3 cellular contexts compared by ENCODE assay signal in the genomic region with DNA sequence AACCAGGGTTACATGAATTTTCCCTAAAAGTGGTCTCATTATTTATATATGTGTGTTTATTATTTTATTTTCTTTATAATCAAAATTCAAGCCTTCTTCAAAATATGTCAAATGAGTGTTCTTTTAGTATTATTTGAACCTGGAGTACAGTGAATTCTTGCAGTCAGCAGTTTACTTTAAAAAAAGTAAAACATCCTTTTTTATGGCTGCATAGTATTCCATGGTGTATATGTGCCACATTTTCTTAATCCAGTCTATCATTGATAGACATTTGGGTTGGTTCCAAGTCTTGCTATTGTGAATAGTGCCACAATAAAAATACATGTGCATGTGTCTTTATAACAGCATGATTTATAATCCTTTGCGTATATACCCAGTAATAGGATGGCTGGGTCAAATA.
DNase-seq lines count a peak whose midpoint lies in the region; ATAC-seq, FAIRE-seq and TF ChIP-seq lines count a peak whose summit lies in the region.
"Not testable (repeated sequence)": the region's sequence is repeated elsewhere in the genome, so short reads cannot be mapped to it uniquely, and the experiment has no call there.

No MANE protein-coding gene starts in this region.

- in situ Hi-C loops in K562 (cut with MboI): not testable (repeated sequence)

- POLR2A ChIA-PET in HEK293 (lab: Yijun Ruan, JAX); K562 (lab: Yijun Ruan, JAX): not testable (repeated sequence)

- DNase-seq in K562 (ENCODE audit: extremely low read depth in 1 of 4, low spot score in 3 of 4): not testable (repeated sequence)

- H3K4me2 ChIP-seq in K562 (ENCODE audit: insufficient read depth, low read length): not testable (repeated sequence)

- CTCF ChIA-PET in HEK293 (lab: Yijun Ruan, JAX); K562 (lab: Yijun Ruan, JAX; ENCODE audit: low intra/inter-chr PET ratio): not testable (repeated sequence)

- H3K9ac ChIP-seq in K562 (ENCODE audit: insufficient read depth in 1 of 2, low read depth in 2 of 2, low read length in 2 of 2): not testable (repeated sequence)

- TF ChIP-seq EP300 in K562 (IDR thresholded peaks at IDR 0.05; ENCODE audit: low read length): not testable (repeated sequence)

- FAIRE-seq in K562 (lab: Jason Lieb, UNC): not testable (repeated sequence)
- FAIRE-seq in islet of Langerhans (lab: Jason Lieb, UNC): peak; percentile 68

- H3K4me1 ChIP-seq in HEK293 (ENCODE audit: control insufficient read depth, insufficient read depth, low read length); K562 (replicated peaks in 1 of 2; ENCODE audit: control insufficient read depth in 2 of 2, insufficient read depth in 2 of 2, low read length in 2 of 2): not testable (repeated sequence)

- not testable (repeated sequence) for H3K36me3 ChIP-seq in HEK293 (ENCODE audit: control insufficient read depth in 2 of 2, insufficient read depth in 1 of 2, low read length in 2 of 2); K562 (ENCODE audit: control insufficient read depth, insufficient read depth, low read length)

- not testable (repeated sequence) for H3K79me2 ChIP-seq in K562 (ENCODE audit: control insufficient read depth, insufficient read depth, low read length)

- intact Hi-C loops in K562 (cut with micrococcal nuclease): not testable (repeated sequence)

- not testable (repeated sequence) for H3K9me3 ChIP-seq in HEK293 (ENCODE audit: control insufficient read depth, insufficient read depth, low read depth, low read length); K562 (replicated peaks; ENCODE audit: control insufficient read depth, insufficient read depth, low read depth, low read length)

- not testable (repeated sequence) for BruUV-seq in K562 (replicated peaks; lab: Mats Ljungman, UMichigan)

- TF ChIP-seq RAD21 in K562 (CRISPR knock-in tag; conservative IDR thresholded peaks at IDR 0.05 in 1 of 2, IDR thresholded peaks at IDR 0.05 in 1 of 2): not testable (repeated sequence)

- 35% methylated on average over 1 of the region's 1 CpG for WGBS in K562 (ENCODE audit: insufficient coverage, low coverage, missing lambda C conversion rate)

- H4K20me1 ChIP-seq in K562 (replicated peaks; ENCODE audit: control insufficient read depth, insufficient read depth, low read length): not testable (repeated sequence)

- not testable (repeated sequence) for H3K4me3 ChIP-seq in HEK293 (ENCODE audit: low read depth, low read length); K562

- TF ChIP-seq CTCF in HEK293 (tag by site-specific recombination; IDR thresholded peaks at IDR 0.05); K562 (IDR thresholded peaks at IDR 0.05 in 2 of 3, conservative IDR thresholded peaks at IDR 0.05 in 1 of 3; ENCODE audit: insufficient read depth in 2 of 3, low read depth in 1 of 3, low read length in 3 of 3): not testable (repeated sequence)

- not testable (repeated sequence) for TF ChIP-seq POLR2A in K562 (conservative IDR thresholded peaks at IDR 0.05)

- not testable (repeated sequence) for ATAC-seq in K562

- H3K27ac ChIP-seq in HEK293 (ENCODE audit: extremely low read depth, low read depth, low read length); K562 (ENCODE audit: extremely low read depth, low read depth, low read length): not testable (repeated sequence)

- not testable (repeated sequence) for H2AFZ ChIP-seq in K562 (ENCODE audit: low read depth, low read length)

- not testable (repeated sequence) for H3K27me3 ChIP-seq in K562 (ENCODE audit: control insufficient read depth in 2 of 2, insufficient read depth in 2 of 2, low read length in 2 of 2)

- H3K9me1 ChIP-seq in K562 (ENCODE audit: control insufficient read depth, insufficient read depth, low read length): not testable (repeated sequence)

TF ChIP-seq in HEK293, 187 proteins besides CTCF, POLR2A, EP300 and RAD21:
- TF ChIP-seq ZNF146 (tag by site-specific recombination; IDR thresholded peaks at IDR 0.05): peak; percentile 25; the same call in 1 of the 2 replicates
TF ChIP-seq in HEK293: peak in this region for 1; not testable (repeated sequence) for 186.

TF ChIP-seq in K562, 482 proteins besides CTCF, POLR2A, EP300 and RAD21:
- TF ChIP-seq RBM25 (IDR thresholded peaks at IDR 0.05; ENCODE audit: low read depth, low read length, severe bottlenecking) (peak; percentile 60), ZNF146 (CRISPR knock-in tag; IDR thresholded peaks at IDR 0.05; ENCODE audit: unreplicated experiment) (peak; percentile 57)
TF ChIP-seq in K562: peak in this region for 2; not testable (repeated sequence) for 480.
